ENCODE assay signal across 16 cellular contexts in genomic region chr2:40213616-40214015, GRCh38.
DNase-seq lines count a peak whose midpoint lies in the region; ATAC-seq and TF ChIP-seq lines count a peak whose summit lies in the region.
"Had no signal": no experiment of that assay in that cellular context is flagged by ENCODE, and none has a peak within 500 bp of the region (broad histone marks: within the 10 kb centered on the region; RNA-seq: fewer than 3 reads in every experiment).

No MANE protein-coding gene starts in this region.

- POLR2A ChIA-PET in activated CD8-positive, alpha-beta T cell treated with anti-CD3 and anti-CD28 coated beads, Interleukin-2, amount 10 ng/mL, durations not matched to agents 7 days and 5 days (lab: Charles Lee) = no interaction called here

- no peaks in the 10 kb centered on the region for H3K9me3 Mint-ChIP-seq in activated CD8-positive, alpha-beta T cell treated with anti-CD3 and anti-CD28 coated beads, Interleukin-2, amount 10 ng/mL, durations not matched to agents 7 days and 5 days (ENCODE audit: insufficient read depth)

- no peak for ATAC-seq in activated CD8-positive, alpha-beta T cell treated with anti-CD3 and anti-CD28 coated beads, Interleukin-2, amount 10 ng/mL, durations not matched to agents 7 days and 5 days
- ATAC-seq in HG02759 (IDR thresholded peaks at IDR 0.05; ENCODE audit: unreplicated experiment) = no peak
- ATAC-seq: Panc1 had no signal

- H3K4me1 Mint-ChIP-seq in activated CD8-positive, alpha-beta T cell treated with anti-CD3 and anti-CD28 coated beads, Interleukin-2, amount 10 ng/mL, durations not matched to agents 7 days and 5 days (ENCODE audit: low read depth) = no peaks in the 10 kb centered on the region

- H3K27ac Mint-ChIP-seq in activated CD8-positive, alpha-beta T cell treated with anti-CD3 and anti-CD28 coated beads, Interleukin-2, amount 10 ng/mL, durations not matched to agents 7 days and 5 days = no peak overlapping the region
- H3K27ac Mint-ChIP-seq: CD14-positive monocyte had no signal

- DNase-seq in cardiac muscle cell (ENCODE audit: low read depth in 1 of 2, low spot score in 1 of 2) (no peak), left ventricle myocardium inferior (no peak), NCI-H446 treated with DMSO at 0.1 percent for 48 hours (lab: John Stamatoyannopoulos, UW) (peak; percentile 49), myocyte (ENCODE audit: low read depth) (peak; percentile 22)
- DNase-seq in activated CD8-positive, alpha-beta T cell treated with anti-CD3 and anti-CD28 coated beads, Interleukin-2, amount 10 ng/mL, durations not matched to agents 7 days and 5 days = no peak
- no peak for DNase-seq in activated CD4-positive, alpha-beta T cell treated with anti-CD3 and anti-CD28 coated beads for 4 hours
- DNase-seq: AML-193, COR-L47, Kasumi-1, MM.1S, NCI-H1105, NCI-H187 had no signal

- H3K36me3 Mint-ChIP-seq in activated CD8-positive, alpha-beta T cell treated with anti-CD3 and anti-CD28 coated beads, Interleukin-2, amount 10 ng/mL, durations not matched to agents 7 days and 5 days (ENCODE audit: low read depth) = no peaks in the 10 kb centered on the region

- H3K4me3 Mint-ChIP-seq in activated CD8-positive, alpha-beta T cell treated with anti-CD3 and anti-CD28 coated beads, Interleukin-2, amount 10 ng/mL, durations not matched to agents 7 days and 5 days = no peak overlapping the region
- H3K4me3 Mint-ChIP-seq: CD14-positive monocyte had no signal

- TF ChIP-seq CTCF in cardiac muscle cell (IDR thresholded peaks at IDR 0.05; ENCODE audit: low read depth, low read length) (no peak), left ventricle myocardium inferior (IDR thresholded peaks at IDR 0.05; ENCODE audit: borderline replicate concordance) (no peak)

- no peaks in the 10 kb centered on the region for H3K27me3 Mint-ChIP-seq in activated CD8-positive, alpha-beta T cell treated with anti-CD3 and anti-CD28 coated beads, Interleukin-2, amount 10 ng/mL, durations not matched to agents 7 days and 5 days (ENCODE audit: low read depth)

- H3K4me1 ChIP-seq in cardiac muscle cell (ENCODE audit: low read depth) (peaks cover 2% of the 10 kb centered on the region), left ventricle myocardium inferior (peaks cover 25% of the 10 kb centered on the region)

- H3K27me3 ChIP-seq in cardiac muscle cell = no peaks in the 10 kb centered on the region
- H3K27me3 ChIP-seq in left ventricle myocardium inferior (ENCODE audit: low read depth) = no peaks in the 10 kb centered on the region

- H3K27ac ChIP-seq in cardiac muscle cell = peak overlapping the region; percentile 70
- H3K27ac ChIP-seq in left ventricle myocardium inferior (replicated peaks) = no peak overlapping the region
- H3K27ac ChIP-seq: SK-N-MC had no signal

- no peak overlapping the region for H3K4me3 ChIP-seq in cardiac muscle cell
- no peak overlapping the region for H3K4me3 ChIP-seq in left ventricle myocardium inferior
- H3K4me3 ChIP-seq: SK-N-MC had no signal

- intact Hi-C loops in left ventricle myocardium inferior (cut with micrococcal nuclease) = no loop called here

- H3K9me3 ChIP-seq in cardiac muscle cell (ENCODE audit: low read depth) (peaks cover 3% of the 10 kb centered on the region), left ventricle myocardium inferior (replicated peaks) (peaks cover 7% of the 10 kb centered on the region)

- no peaks in the 10 kb centered on the region for H3K36me3 ChIP-seq in cardiac muscle cell
- no peaks in the 10 kb centered on the region for H3K36me3 ChIP-seq in left ventricle myocardium inferior

- CTCF ChIA-PET in activated CD8-positive, alpha-beta T cell treated with anti-CD3 and anti-CD28 coated beads, Interleukin-2, amount 10 ng/mL, durations not matched to agents 7 days and 5 days (lab: Charles Lee) = interaction anchor here (0.7 kb wide), 1 partner anchor 1486 kb away, joined by 3 read pairs; no protein-coding TSS in a partner anchor

Comparison
In these comparisons a context has a peak if more than half of its experiments do, and no peak if none do; other contexts are left out.
1. DNase-seq: peak in NCI-H446 treated with DMSO at 0.1 percent for 48 hours (single experiment) and myocyte (single experiment); none in cardiac muscle cell (0 of 2), left ventricle myocardium inferior (single experiment), activated CD8-positive, alpha-beta T cell treated with anti-CD3 and anti-CD28 coated beads, Interleukin-2, amount 10 ng/mL, durations not matched to agents 7 days and 5 days (single experiment) and activated CD4-positive, alpha-beta T cell treated with anti-CD3 and anti-CD28 coated beads for 4 hours (0 of 2).